ENCODE assay signal across 25 cellular contexts in genomic region chr13:40342901-40343300, GRCh38.
"Had no signal": no experiment of that assay in that cellular context is flagged by ENCODE, and none has a peak within 500 bp of the region (broad histone marks: within the 10 kb centered on the region; RNA-seq: fewer than 3 reads in every experiment).

No MANE protein-coding gene starts in this region.

- H3K27me3 Mint-ChIP-seq: activated B cell treated with CpG ODN at 0.5 μM for 24 hours; activated naive CD8-positive, alpha-beta T cell; activated T-helper 17 cell treated with anti-CD3 and anti-CD28 coated beads, Interleukin-2, amount 50 U/mL, for 72 hours had no signal

- H3K27me3 ChIP-seq: Peyer's patch had no signal

- H3K4me1 Mint-ChIP-seq: activated CD4-positive, alpha-beta memory T cell treated with anti-CD3 and anti-CD28 coated beads, Interleukin-2, amount 10 ng/mL, durations not matched to agents 7 days and 5 days; activated T-helper 17 cell treated with anti-CD3 and anti-CD28 coated beads, Interleukin-2, amount 50 U/mL, for 72 hours had no signal

- H3K9me3 ChIP-seq: Peyer's patch had no signal

- H3K4me3 ChIP-seq: Peyer's patch had no signal

- H3K36me3 Mint-ChIP-seq: activated naive CD8-positive, alpha-beta T cell; brain had no signal

- H3K27ac ChIP-seq: Peyer's patch had no signal

- H3K4me3 Mint-ChIP-seq: activated B cell treated with CpG ODN at 0.5 μM for 24 hours; activated CD4-positive, alpha-beta memory T cell treated with anti-CD3 and anti-CD28 coated beads, Interleukin-2, amount 10 ng/mL, durations not matched to agents 7 days and 5 days; activated naive CD4-positive, alpha-beta T cell treated with anti-CD3 and anti-CD28 coated beads for 36 hours; activated naive CD8-positive, alpha-beta T cell; activated T-helper 17 cell treated with anti-CD3 and anti-CD28 coated beads, Interleukin-2, amount 50 U/mL, for 72 hours; brain; T-helper 1 cell treated with Interleukin-12 subunit alpha and Interleukin-12 subunit beta and Interleukin-4 antibody, amounts not matched to agents 30 μg/mL and 1 μg/mL, for 36 hours had no signal

- H3K27ac Mint-ChIP-seq: activated B cell treated with CpG ODN at 0.5 μM for 24 hours; activated CD4-positive, alpha-beta memory T cell treated with anti-CD3 and anti-CD28 coated beads, Interleukin-2, amount 10 ng/mL, durations not matched to agents 7 days and 5 days; activated naive CD4-positive, alpha-beta T cell treated with anti-CD3 and anti-CD28 coated beads for 36 hours; activated naive CD8-positive, alpha-beta T cell; activated T-helper 17 cell treated with anti-CD3 and anti-CD28 coated beads, Interleukin-2, amount 50 U/mL, for 72 hours; T-helper 1 cell treated with Interleukin-12 subunit alpha and Interleukin-12 subunit beta and Interleukin-4 antibody, amounts not matched to agents 30 μg/mL and 1 μg/mL, for 36 hours had no signal

- H3K9me3 Mint-ChIP-seq: activated B cell treated with CpG ODN at 0.5 μM for 24 hours; activated CD4-positive, alpha-beta memory T cell treated with anti-CD3 and anti-CD28 coated beads, Interleukin-2, amount 10 ng/mL, durations not matched to agents 7 days and 5 days; activated naive CD4-positive, alpha-beta T cell treated with anti-CD3 and anti-CD28 coated beads for 36 hours; activated T-helper 17 cell treated with anti-CD3 and anti-CD28 coated beads, Interleukin-2, amount 50 U/mL, for 72 hours; T-helper 1 cell treated with Interleukin-12 subunit alpha and Interleukin-12 subunit beta and Interleukin-4 antibody, amounts not matched to agents 30 μg/mL and 1 μg/mL, for 36 hours had no signal

- H3K36me3 ChIP-seq: Peyer's patch had no signal

- ATAC-seq: activated T-helper 17 cell treated with anti-CD3 and anti-CD28 coated beads, Interleukin-2, amount 50 U/mL, for 72 hours had no signal

- FAIRE-seq: astrocyte had no signal

- DNase-seq: activated B cell treated with CpG ODN at 0.5 μM for 24 hours; activated CD4-positive, alpha-beta memory T cell treated with anti-CD3 and anti-CD28 coated beads, Interleukin-2, amount 10 ng/mL, durations not matched to agents 7 days and 5 days; activated CD4-positive, alpha-beta T cell treated with anti-CD3 and anti-CD28 coated beads for 1 hour; activated CD4-positive, alpha-beta T cell treated with anti-CD3 and anti-CD28 coated beads, Interleukin-2, amount 50 U/mL, for 1 hour; activated gamma-delta T cell; activated naive CD4-positive, alpha-beta T cell treated with anti-CD3 and anti-CD28 coated beads for 36 hours; activated T-cell treated with anti-CD3 and anti-CD28 coated beads for 4 hours; activated T-cell treated with anti-CD3 and anti-CD28 coated beads, Interleukin-2, amount 50 U/mL, for 48 hours; amygdala; NCI-H1105 treated with DMSO at 0.1 percent for 48 hours; NCI-H1436 treated with DMSO at 0.1 percent for 48 hours; NCI-H187; NCI-H2081; NCI-H345; NCI-H510A; NCI-H526 treated with DMSO at 0.1 percent for 48 hours; NCI-H82; OCI-M1; Peyer's patch; SHP77 had no signal
